ENCODE assay signal across 14 cellular contexts in genomic region chr2:12006841-12007240, GRCh38.
DNase-seq lines count a peak whose midpoint lies in the region; ATAC-seq and TF ChIP-seq lines count a peak whose summit lies in the region.
"Had no signal": no experiment of that assay in that cellular context is flagged by ENCODE, and none has a peak within 500 bp of the region (broad histone marks: within the 10 kb centered on the region; RNA-seq: fewer than 3 reads in every experiment).

No MANE protein-coding gene starts in this region.

- H3K36me3 ChIP-seq in prostate gland (no peaks in the 10 kb centered on the region), WERI-Rb-1 (no peaks in the 10 kb centered on the region)
- H3K36me3 ChIP-seq: left lung, right atrium auricular region had no signal

- no peak overlapping the region for H3K4me3 ChIP-seq in prostate gland
- H3K4me3 ChIP-seq in WERI-Rb-1 (ENCODE audit: low read depth, low read length), result no peak overlapping the region
- H3K4me3 ChIP-seq: left lung, PC-9, right atrium auricular region had no signal

- no peaks in the 10 kb centered on the region for H3K4me1 ChIP-seq in prostate gland (replicated peaks)
- H3K4me1 ChIP-seq: left lung, right atrium auricular region had no signal

- H3K27ac Mint-ChIP-seq in nephron progenitor cell, result peak overlapping the region; percentile 72

- intact Hi-C loops in prostate gland (cut with DNase I), result no loop called here

- ATAC-seq in HG03442 (IDR thresholded peaks at IDR 0.05; ENCODE audit: unreplicated experiment), result no peak
- ATAC-seq: left lung had no signal

- no peaks in the 10 kb centered on the region for H3K27me3 Mint-ChIP-seq in nephron progenitor cell (ENCODE audit: low read depth, poor library complexity)
- H3K27me3 Mint-ChIP-seq: B cell had no signal

- peaks cover 31% of the 10 kb centered on the region for H3K4me1 Mint-ChIP-seq in nephron progenitor cell

- DNase-seq in ELR (ENCODE audit: low read depth), result peak; percentile 51
- peak; percentile 60 for DNase-seq in RPMI7951 (ENCODE audit: low read depth)
- peak; percentile 46 for DNase-seq in fibroblast of peridontal ligament (ENCODE audit: extremely low read depth)
- DNase-seq in nephron progenitor cell, result peak; percentile 44
- no peak for DNase-seq in prostate gland (ENCODE audit: low spot score)
- DNase-seq in WERI-Rb-1, result no peak
- no peak for DNase-seq in midbrain (lab: John Stamatoyannopoulos, UW)
- DNase-seq: anterior cingulate cortex, left lung, NCI-H2029 treated with DMSO at 0.1 percent for 48 hours had no signal

- no peaks in the 10 kb centered on the region for H3K27me3 ChIP-seq in prostate gland (replicated peaks; ENCODE audit: insufficient read depth)
- H3K27me3 ChIP-seq in WERI-Rb-1 (ENCODE audit: insufficient read depth, low read depth, severe bottlenecking), result no peaks in the 10 kb centered on the region
- H3K27me3 ChIP-seq: left lung, right atrium auricular region had no signal

- WGBS in prostate gland, result 51% methylated on average over 4 of the region's 4 CpGs

- H3K36me3 Mint-ChIP-seq in nephron progenitor cell (ENCODE audit: low read depth), result no peaks in the 10 kb centered on the region

- TF ChIP-seq POLR2A in prostate gland (IDR thresholded peaks at IDR 0.05), result no peak

- H3K9me3 ChIP-seq in prostate gland, result no peaks in the 10 kb centered on the region
- H3K9me3 ChIP-seq in WERI-Rb-1 (ENCODE audit: severe bottlenecking), result no peaks in the 10 kb centered on the region
- H3K9me3 ChIP-seq: left lung, right atrium auricular region had no signal

- no peak for TF ChIP-seq CTCF in nephron progenitor cell (IDR thresholded peaks at IDR 0.05)
- TF ChIP-seq CTCF in prostate gland (IDR thresholded peaks at IDR 0.05), result no peak
- TF ChIP-seq CTCF in WERI-Rb-1 (IDR thresholded peaks at IDR 0.05; ENCODE audit: low read depth, low read length), result no peak

- H3K27ac ChIP-seq in prostate gland (no peak overlapping the region), WERI-Rb-1 (no peak overlapping the region)
- H3K27ac ChIP-seq: left lung, PC-9, right atrium auricular region had no signal

- H3K9me3 Mint-ChIP-seq in nephron progenitor cell, result no peaks in the 10 kb centered on the region

- H3K4me3 Mint-ChIP-seq in nephron progenitor cell, result no peak overlapping the region

Comparison
In these comparisons a context has a peak if more than half of its experiments do, and no peak if none do; other contexts are left out.
1. DNase-seq: peak in ELR (single experiment), RPMI7951 (single experiment), fibroblast of peridontal ligament (single experiment) and nephron progenitor cell (single experiment); none in prostate gland (single experiment), WERI-Rb-1 (single experiment) and midbrain (single experiment).